8 cellular contexts compared by ENCODE assay signal in the genomic region with DNA sequence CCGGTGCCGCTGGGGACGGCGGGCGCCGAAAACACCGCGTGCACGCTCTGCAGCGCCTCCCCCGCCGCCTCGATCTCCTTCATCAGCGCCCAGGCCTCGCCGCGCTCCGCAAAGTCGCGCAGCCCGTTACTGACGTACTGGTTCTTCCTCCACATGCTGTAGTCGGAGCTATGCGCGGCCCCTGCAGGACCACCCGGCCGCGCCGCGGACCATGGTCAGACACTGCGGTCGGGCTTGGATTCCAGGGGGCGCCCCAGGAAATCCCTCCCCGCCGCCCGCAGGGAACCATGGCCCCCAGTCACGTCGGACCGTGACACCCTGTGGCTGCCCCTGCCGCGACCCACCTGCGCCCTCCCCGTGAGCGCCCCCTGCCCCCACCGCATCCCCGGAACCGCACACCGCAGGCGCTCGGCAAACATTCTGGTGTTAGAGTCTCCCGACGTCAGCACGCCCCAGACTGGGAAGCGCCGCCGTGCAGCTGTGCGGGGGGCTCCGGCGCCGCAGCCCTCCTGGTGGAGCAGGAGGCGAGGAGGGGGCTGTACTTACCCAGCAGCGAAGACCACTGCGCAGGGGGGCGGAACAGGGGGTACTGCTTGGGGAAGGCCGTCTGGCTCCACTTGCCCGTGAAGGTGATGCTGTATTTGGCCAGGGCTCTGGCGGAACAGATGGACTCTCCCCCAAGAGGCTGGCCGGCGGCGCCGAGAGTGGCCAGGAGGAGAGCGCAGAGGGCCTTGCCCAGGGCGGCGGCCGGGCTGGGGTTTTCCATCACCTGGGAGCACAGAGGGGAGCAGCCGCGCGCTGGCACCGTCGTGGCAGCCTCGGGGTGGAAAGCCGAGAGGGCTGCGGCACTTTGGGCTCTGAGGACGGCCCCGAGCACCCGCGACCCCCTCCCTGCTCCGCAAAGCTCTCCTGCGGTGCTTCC.
DNase-seq lines count a peak whose midpoint lies in the region; ATAC-seq and TF ChIP-seq lines count a peak whose summit lies in the region.

No MANE protein-coding gene starts in this region.

- no peaks in the 10 kb centered on the region for H3K36me3 Mint-ChIP-seq in activated naive CD4-positive, alpha-beta T cell treated with anti-CD3 and anti-CD28 coated beads, Interleukin-2, amount 10 ng/mL, durations not matched to agents 7 days and 5 days

- H3K36me3 ChIP-seq in iPS-18a (ENCODE audit: control insufficient read depth, low read depth, low read length): no peaks in the 10 kb centered on the region

- peaks cover 31% of the 10 kb centered on the region for H3K4me1 Mint-ChIP-seq in activated naive CD4-positive, alpha-beta T cell treated with anti-CD3 and anti-CD28 coated beads, Interleukin-2, amount 10 ng/mL, durations not matched to agents 7 days and 5 days

- DNase-seq in RWPE1 (ENCODE audit: low spot score) (no peak), HK-2 (ENCODE audit: unreplicated experiment) (no peak), NK-92 (lab: John Stamatoyannopoulos, UW; ENCODE audit: unreplicated experiment) (no peak)
- peak; percentile 68 for DNase-seq in activated naive CD4-positive, alpha-beta T cell treated with anti-CD3 and anti-CD28 coated beads, Interleukin-2, amount 10 ng/mL, durations not matched to agents 7 days and 5 days
- DNase-seq in stimulated activated CD4-positive, alpha-beta T cell treated with anti-CD3 and anti-CD28 coated beads, Interleukin-1b, Interleukin-23, amount 100 ng/mL, for 48 hours: peak; percentile 50
- no peak for DNase-seq in NK-92 treated with Interleukin-12 subunit alpha and Interleukin-12 subunit beta, amount 100 ng/mL, for 24 hours (lab: John Stamatoyannopoulos, UW)

- H3K4me3 ChIP-seq in iPS-18a (ENCODE audit: low read length): peak overlapping the region; percentile 39

- H3K27me3 Mint-ChIP-seq in activated naive CD4-positive, alpha-beta T cell treated with anti-CD3 and anti-CD28 coated beads, Interleukin-2, amount 10 ng/mL, durations not matched to agents 7 days and 5 days: peaks cover 75% of the 10 kb centered on the region

- H3K9me3 Mint-ChIP-seq in activated naive CD4-positive, alpha-beta T cell treated with anti-CD3 and anti-CD28 coated beads, Interleukin-2, amount 10 ng/mL, durations not matched to agents 7 days and 5 days: no peaks in the 10 kb centered on the region

- H3K27ac Mint-ChIP-seq in activated naive CD4-positive, alpha-beta T cell treated with anti-CD3 and anti-CD28 coated beads, Interleukin-2, amount 10 ng/mL, durations not matched to agents 7 days and 5 days: no peak overlapping the region

- H3K4me1 ChIP-seq in iPS-18a (ENCODE audit: control insufficient read depth, low read depth, low read length): no peaks in the 10 kb centered on the region

- H3K4me3 Mint-ChIP-seq in activated naive CD4-positive, alpha-beta T cell treated with anti-CD3 and anti-CD28 coated beads, Interleukin-2, amount 10 ng/mL, durations not matched to agents 7 days and 5 days: peak overlapping the region; percentile 35

- no peak for TF ChIP-seq CTCF in RWPE1 (conservative IDR thresholded peaks at IDR 0.05; ENCODE audit: low read depth)

- H3K27me3 ChIP-seq in iPS-18a (ENCODE audit: control insufficient read depth, insufficient read depth, low read length): peaks cover 79% of the 10 kb centered on the region

- H3K27ac ChIP-seq in RWPE1 (peak overlapping the region; percentile 79), iPS-18a (ENCODE audit: low read length) (no peak overlapping the region)

- no peak overlapping the region for H3K9ac ChIP-seq in iPS-18a (ENCODE audit: low read length)

- H3K9me3 ChIP-seq in iPS-18a (ENCODE audit: control insufficient read depth, low read depth, low read length): no peaks in the 10 kb centered on the region

- ATAC-seq in HG02973 (IDR thresholded peaks at IDR 0.05; ENCODE audit: unreplicated experiment): no peak

- POLR2A ChIA-PET in RWPE1 (lab: Yijun Ruan, JAX; ENCODE audit: low non-redundant PET): no interaction called here

- CTCF ChIA-PET in RWPE1 (lab: Yijun Ruan, JAX): interaction anchor here (0.7 kb wide), 2 partner anchors 28 to 513 kb away, joined by 3 read pairs; a partner anchor contains a TSS
- CTCF ChIA-PET in activated naive CD4-positive, alpha-beta T cell treated with anti-CD3 and anti-CD28 coated beads, Interleukin-2, amount 10 ng/mL, durations not matched to agents 7 days and 5 days (lab: Charles Lee): interaction anchor here (0.8 kb wide), 1 partner anchor 14 kb away, joined by 3 read pairs; no protein-coding TSS in a partner anchor

Comparison
In these comparisons a context has a peak if more than half of its experiments do, and no peak if none do; other contexts are left out.
1. DNase-seq: peak in activated naive CD4-positive, alpha-beta T cell treated with anti-CD3 and anti-CD28 coated beads, Interleukin-2, amount 10 ng/mL, durations not matched to agents 7 days and 5 days (single experiment) and stimulated activated CD4-positive, alpha-beta T cell treated with anti-CD3 and anti-CD28 coated beads, Interleukin-1b, Interleukin-23, amount 100 ng/mL, for 48 hours (single experiment); none in RWPE1 (single experiment), HK-2 (single experiment), NK-92 treated with Interleukin-12 subunit alpha and Interleukin-12 subunit beta, amount 100 ng/mL, for 24 hours (single experiment) and NK-92 (single experiment).